ENCODE assay signal across 17 cellular contexts in genomic region chr16:73504591-73504990, GRCh38.
"Had no signal": no experiment of that assay in that cellular context is flagged by ENCODE, and none has a peak within 500 bp of the region (broad histone marks: within the 10 kb centered on the region; RNA-seq: fewer than 3 reads in every experiment).

No MANE protein-coding gene starts in this region.

- H3K27ac Mint-ChIP-seq: immature natural killer cell, naive B cell, type B pancreatic cell had no signal

- H3K36me3 ChIP-seq: esophagus squamous epithelium, neutrophil, right atrium auricular region, suprapubic skin, thyroid gland had no signal

- DNase-seq: cerebellar nuclear complex; dermis blood vessel endothelial cell; esophagus squamous epithelium; foreskin fibroblast; immature natural killer cell; mesendoderm; naive B cell; psoas muscle; stimulated activated CD4-positive, alpha-beta T cell treated with anti-CD3 and anti-CD28 coated beads, Interleukin-2, amount 100 ng/mL, for 48 hours; stimulated activated naive CD4-positive, alpha-beta T cell treated with Interleukin-2 at 50 U/mL for 16 hours; thyroid gland had no signal

- H3K9me3 ChIP-seq: esophagus squamous epithelium, neutrophil, psoas muscle, right atrium auricular region, suprapubic skin, thyroid gland had no signal

- ATAC-seq: psoas muscle had no signal

- H3K27ac ChIP-seq: esophagus squamous epithelium, neutrophil, psoas muscle, right atrium auricular region, suprapubic skin, thyroid gland had no signal

- H3K27me3 ChIP-seq: esophagus squamous epithelium, neutrophil, right atrium auricular region, suprapubic skin, thyroid gland had no signal

- H3K4me1 Mint-ChIP-seq: immature natural killer cell, naive B cell had no signal

- H3K4me3 ChIP-seq: esophagus squamous epithelium, psoas muscle, smooth muscle cell, suprapubic skin, thyroid gland had no signal

- H3K9me3 Mint-ChIP-seq: naive B cell, nephron, type B pancreatic cell had no signal

- H3K4me3 Mint-ChIP-seq: immature natural killer cell, naive B cell, nephron, type B pancreatic cell had no signal

- H3K4me1 ChIP-seq: psoas muscle, right atrium auricular region, thyroid gland had no signal

- H3K36me3 Mint-ChIP-seq: immature natural killer cell, naive B cell, type B pancreatic cell had no signal
